Comparison of ENCODE assay signal across 38 cellular contexts in the genomic region with DNA sequence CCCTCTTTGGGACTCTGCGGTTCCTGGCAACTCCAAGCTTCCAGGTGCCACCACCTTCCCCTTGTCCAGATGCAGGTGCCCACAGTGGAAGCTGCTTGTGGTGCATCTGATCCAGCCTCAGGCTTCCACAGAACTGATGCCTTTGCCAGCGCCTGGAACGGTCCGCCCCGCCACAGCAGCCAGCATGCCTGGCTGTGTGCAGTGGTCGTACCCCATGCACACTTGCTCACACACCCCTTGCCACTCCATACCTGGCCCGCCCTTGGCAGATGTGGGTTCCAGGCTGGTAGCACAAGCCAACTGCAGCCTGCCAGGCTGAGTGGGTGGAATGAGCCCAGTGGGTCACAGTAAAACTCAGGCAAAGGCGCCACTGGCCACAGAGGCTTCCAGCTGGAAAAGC.
"Had no signal": no experiment of that assay in that cellular context is flagged by ENCODE, and none has a peak within 500 bp of the region (broad histone marks: within the 10 kb centered on the region; RNA-seq: fewer than 3 reads in every experiment).

No MANE protein-coding gene starts in this region.

- H3K4me3 Mint-ChIP-seq: activated B cell treated with CpG ODN at 0.5 μM for 24 hours; activated CD4-positive, alpha-beta memory T cell treated with anti-CD3 and anti-CD28 coated beads, Interleukin-2, amount 10 ng/mL, durations not matched to agents 7 days and 5 days; activated CD4-positive, alpha-beta T cell treated with anti-CD3 and anti-CD28 coated beads for 36 hours; activated CD4-positive, alpha-beta T cell treated with anti-CD3 and anti-CD28 coated beads, Interleukin-2, amount 10 ng/mL, durations not matched to agents 7 days and 5 days; activated CD8-positive, alpha-beta memory T cell treated with anti-CD3 and anti-CD28 coated beads, Interleukin-2, amount 10 ng/mL, durations not matched to agents 7 days and 5 days; activated CD8-positive, alpha-beta T cell treated with anti-CD3 and anti-CD28 coated beads, Interleukin-2, amount 10 ng/mL, durations not matched to agents 7 days and 5 days; activated naive CD4-positive, alpha-beta T cell treated with anti-CD3 and anti-CD28 coated beads, Interleukin-2, amount 10 ng/mL, durations not matched to agents 7 days and 5 days; activated naive CD4-positive, alpha-beta T cell treated with anti-CD3 and anti-CD28 coated beads, Interleukin-2, amount 50 U/mL, for 24 hours; activated naive CD8-positive, alpha-beta T cell; activated naive CD8-positive, alpha-beta T cell treated with anti-CD3 and anti-CD28 coated beads, Interleukin-2, amount 10 ng/mL, durations not matched to agents 7 days and 5 days; activated naive CD8-positive, alpha-beta T cell treated with anti-CD3 and anti-CD28 coated beads, Interleukin-2, amount 50 U/mL, for 24 hours; activated T-cell treated with anti-CD3 and anti-CD28 coated beads, Interleukin-2, amount 50 U/mL, for 24 hours; brain; central memory CD8-positive, alpha-beta T cell; T-helper 1 cell treated with Interleukin-12 subunit alpha and Interleukin-12 subunit beta and Interleukin-4 antibody, amounts not matched to agents 30 μg/mL and 1 μg/mL, for 36 hours; T-helper 2 cell treated with Interferon-gamma antibody and Interleukin-4, amounts not matched to agents 5 μg/mL and 100 μg/mL, for 36 hours had no signal

- H3K9me3 Mint-ChIP-seq: activated CD4-positive, alpha-beta memory T cell treated with anti-CD3 and anti-CD28 coated beads, Interleukin-2, amount 10 ng/mL, durations not matched to agents 7 days and 5 days; activated naive CD4-positive, alpha-beta T cell treated with anti-CD3 and anti-CD28 coated beads, Interleukin-2, amount 50 U/mL, for 24 hours; activated naive CD8-positive, alpha-beta T cell treated with anti-CD3 and anti-CD28 coated beads, Interleukin-2, amount 50 U/mL, for 24 hours; central memory CD8-positive, alpha-beta T cell had no signal

- FAIRE-seq: bronchial epithelial cell, TTC549 had no signal

- H3K27ac Mint-ChIP-seq: activated B cell treated with CpG ODN at 0.5 μM for 24 hours; activated CD4-positive, alpha-beta memory T cell treated with anti-CD3 and anti-CD28 coated beads, Interleukin-2, amount 10 ng/mL, durations not matched to agents 7 days and 5 days; activated CD4-positive, alpha-beta T cell treated with anti-CD3 and anti-CD28 coated beads for 36 hours; activated CD4-positive, alpha-beta T cell treated with anti-CD3 and anti-CD28 coated beads, Interleukin-2, amount 10 ng/mL, durations not matched to agents 7 days and 5 days; activated CD8-positive, alpha-beta memory T cell treated with anti-CD3 and anti-CD28 coated beads, Interleukin-2, amount 10 ng/mL, durations not matched to agents 7 days and 5 days; activated CD8-positive, alpha-beta T cell treated with anti-CD3 and anti-CD28 coated beads, Interleukin-2, amount 10 ng/mL, durations not matched to agents 7 days and 5 days; activated naive CD4-positive, alpha-beta T cell treated with anti-CD3 and anti-CD28 coated beads, Interleukin-2, amount 10 ng/mL, durations not matched to agents 7 days and 5 days; activated naive CD4-positive, alpha-beta T cell treated with anti-CD3 and anti-CD28 coated beads, Interleukin-2, amount 50 U/mL, for 24 hours; activated naive CD8-positive, alpha-beta T cell; activated naive CD8-positive, alpha-beta T cell treated with anti-CD3 and anti-CD28 coated beads, Interleukin-2, amount 10 ng/mL, durations not matched to agents 7 days and 5 days; activated naive CD8-positive, alpha-beta T cell treated with anti-CD3 and anti-CD28 coated beads, Interleukin-2, amount 50 U/mL, for 24 hours; activated T-cell treated with anti-CD3 and anti-CD28 coated beads, Interleukin-2, amount 50 U/mL, for 24 hours; activated T-helper 2 cell treated with anti-CD3 and anti-CD28 coated beads, Interferon-gamma antibody, Interleukin-2, Interleukin-4, amounts not matched to agents 10 μg/mL and 5 μg/mL and 100 μg/mL, durations not matched to agents 14 hours and 24 hours and 36 hours; brain; T-helper 1 cell treated with Interleukin-12 subunit alpha and Interleukin-12 subunit beta and Interleukin-4 antibody, amounts not matched to agents 30 μg/mL and 1 μg/mL, for 36 hours; T-helper 2 cell treated with Interferon-gamma antibody and Interleukin-4, amounts not matched to agents 5 μg/mL and 100 μg/mL, for 36 hours had no signal

- H3K36me3 Mint-ChIP-seq: activated CD8-positive, alpha-beta memory T cell treated with anti-CD3 and anti-CD28 coated beads, Interleukin-2, amount 10 ng/mL, durations not matched to agents 7 days and 5 days; activated naive CD4-positive, alpha-beta T cell treated with anti-CD3 and anti-CD28 coated beads, Interleukin-2, amount 10 ng/mL, durations not matched to agents 7 days and 5 days; activated naive CD4-positive, alpha-beta T cell treated with anti-CD3 and anti-CD28 coated beads, Interleukin-2, amount 50 U/mL, for 24 hours; activated naive CD8-positive, alpha-beta T cell; activated naive CD8-positive, alpha-beta T cell treated with anti-CD3 and anti-CD28 coated beads, Interleukin-2, amount 10 ng/mL, durations not matched to agents 7 days and 5 days; brain had no signal

- H3K4me1 Mint-ChIP-seq: activated B cell treated with CpG ODN at 0.5 μM for 24 hours; activated CD4-positive, alpha-beta memory T cell treated with anti-CD3 and anti-CD28 coated beads, Interleukin-2, amount 10 ng/mL, durations not matched to agents 7 days and 5 days; activated CD4-positive, alpha-beta T cell treated with anti-CD3 and anti-CD28 coated beads for 36 hours; activated CD4-positive, alpha-beta T cell treated with anti-CD3 and anti-CD28 coated beads, Interleukin-2, amount 10 ng/mL, durations not matched to agents 7 days and 5 days; activated CD8-positive, alpha-beta memory T cell treated with anti-CD3 and anti-CD28 coated beads, Interleukin-2, amount 10 ng/mL, durations not matched to agents 7 days and 5 days; activated naive CD4-positive, alpha-beta T cell treated with anti-CD3 and anti-CD28 coated beads, Interleukin-2, amount 10 ng/mL, durations not matched to agents 7 days and 5 days; activated naive CD4-positive, alpha-beta T cell treated with anti-CD3 and anti-CD28 coated beads, Interleukin-2, amount 50 U/mL, for 24 hours; activated naive CD8-positive, alpha-beta T cell treated with anti-CD3 and anti-CD28 coated beads, Interleukin-2, amount 10 ng/mL, durations not matched to agents 7 days and 5 days; activated naive CD8-positive, alpha-beta T cell treated with anti-CD3 and anti-CD28 coated beads, Interleukin-2, amount 50 U/mL, for 24 hours; brain; central memory CD8-positive, alpha-beta T cell had no signal

- H3K9me3 ChIP-seq: ascending aorta had no signal

- H3K27me3 Mint-ChIP-seq: activated B cell treated with CpG ODN at 0.5 μM for 24 hours; activated CD4-positive, alpha-beta memory T cell treated with anti-CD3 and anti-CD28 coated beads, Interleukin-2, amount 10 ng/mL, durations not matched to agents 7 days and 5 days; activated CD4-positive, alpha-beta T cell treated with anti-CD3 and anti-CD28 coated beads for 36 hours; activated CD4-positive, alpha-beta T cell treated with anti-CD3 and anti-CD28 coated beads, Interleukin-2, amount 10 ng/mL, durations not matched to agents 7 days and 5 days; activated CD8-positive, alpha-beta memory T cell treated with anti-CD3 and anti-CD28 coated beads, Interleukin-2, amount 10 ng/mL, durations not matched to agents 7 days and 5 days; activated naive CD4-positive, alpha-beta T cell treated with anti-CD3 and anti-CD28 coated beads, Interleukin-2, amount 10 ng/mL, durations not matched to agents 7 days and 5 days; activated naive CD4-positive, alpha-beta T cell treated with anti-CD3 and anti-CD28 coated beads, Interleukin-2, amount 50 U/mL, for 24 hours; activated naive CD8-positive, alpha-beta T cell; activated naive CD8-positive, alpha-beta T cell treated with anti-CD3 and anti-CD28 coated beads, Interleukin-2, amount 10 ng/mL, durations not matched to agents 7 days and 5 days; activated naive CD8-positive, alpha-beta T cell treated with anti-CD3 and anti-CD28 coated beads, Interleukin-2, amount 50 U/mL, for 24 hours; central memory CD8-positive, alpha-beta T cell had no signal

- ATAC-seq: activated CD4-positive, alpha-beta T cell treated with anti-CD3 and anti-CD28 coated beads for 36 hours; activated CD4-positive, CD25-positive, alpha-beta regulatory T cell treated with anti-CD3 and anti-CD28 coated beads, Interleukin-2, amount 50 U/mL, for 24 hours; activated CD8-positive, alpha-beta memory T cell treated with anti-CD3 and anti-CD28 coated beads, Interleukin-2, amount 10 ng/mL, durations not matched to agents 7 days and 5 days; activated CD8-positive, alpha-beta T cell treated with anti-CD3 and anti-CD28 coated beads, Interleukin-2, amount 10 ng/mL, durations not matched to agents 7 days and 5 days; activated naive CD8-positive, alpha-beta T cell treated with anti-CD3 and anti-CD28 coated beads, Interleukin-2, amount 50 U/mL, for 24 hours had no signal

- DNase-seq: activated B cell treated with CpG ODN at 0.5 μM for 24 hours; activated CD4-positive, alpha-beta memory T cell treated with anti-CD3 and anti-CD28 coated beads, Interleukin-2, amount 10 ng/mL, durations not matched to agents 7 days and 5 days; activated CD4-positive, alpha-beta T cell treated with anti-CD3 and anti-CD28 coated beads for 1 hour; activated CD4-positive, alpha-beta T cell treated with anti-CD3 and anti-CD28 coated beads for 36 hours; activated CD4-positive, alpha-beta T cell treated with anti-CD3 and anti-CD28 coated beads for 48 hours; activated CD4-positive, alpha-beta T cell treated with anti-CD3 and anti-CD28 coated beads, Interleukin-2, amount 10 ng/mL, durations not matched to agents 7 days and 5 days; activated CD4-positive, alpha-beta T cell treated with anti-CD3 and anti-CD28 coated beads, Interleukin-2, amount 50 U/mL, for 48 hours; activated CD8-positive, alpha-beta memory T cell treated with anti-CD3 and anti-CD28 coated beads for 24 hours; activated CD8-positive, alpha-beta memory T cell treated with anti-CD3 and anti-CD28 coated beads, Interleukin-2, amount 10 ng/mL, durations not matched to agents 7 days and 5 days; activated CD8-positive, alpha-beta memory T cell treated with anti-CD3 and anti-CD28 coated beads, Interleukin-2, amount 50 U/mL, for 48 hours; activated CD8-positive, alpha-beta T cell treated with anti-CD3 and anti-CD28 coated beads, Interleukin-2, amount 10 ng/mL, durations not matched to agents 7 days and 5 days; activated effector memory CD4-positive, alpha-beta T cell treated with Interleukin-2 at 50 U/mL for 16 hours; activated gamma-delta T cell; activated naive CD4-positive, alpha-beta T cell treated with anti-CD3 and anti-CD28 coated beads, Interleukin-2, amount 10 ng/mL, durations not matched to agents 7 days and 5 days; activated naive CD4-positive, alpha-beta T cell treated with Interleukin-2 at 50 U/mL for 16 hours; activated naive CD8-positive, alpha-beta T cell treated with anti-CD3 and anti-CD28 coated beads, Interleukin-2, amount 10 ng/mL, durations not matched to agents 7 days and 5 days; activated naive CD8-positive, alpha-beta T cell treated with anti-CD3 and anti-CD28 coated beads, Interleukin-2, amount 50 U/mL, for 24 hours; activated T-cell treated with anti-CD3 and anti-CD28 coated beads, Interleukin-2, amount 50 U/mL, for 24 hours; activated T-cell treated with anti-CD3 and anti-CD28 coated beads, Interleukin-2, amount 50 U/mL, for 48 hours; anterior cingulate cortex; caudate nucleus; cerebellar nuclear complex; T-helper 1 cell; T-helper 2 cell; T-helper 9 cell had no signal

- H3K4me1 ChIP-seq: ascending aorta had no signal

- H3K27ac ChIP-seq: ascending aorta, cardiac muscle cell, VCaP had no signal

- H3K27me3 ChIP-seq: ascending aorta, cardiac muscle cell had no signal

- H3K36me3 ChIP-seq: ascending aorta, cardiac muscle cell had no signal

- H3K4me3 ChIP-seq: ascending aorta, cardiac muscle cell had no signal
